Comparison of ENCODE assay signal across 8 cellular contexts in genomic region chr7:87934699-87935372, GRCh38. TPM values are rescaled to one million over a fixed set of nuclear protein-coding genes. Genes with fewer than 3 reads are reported as not detected.
DNase-seq lines count a peak whose midpoint lies in the region; ATAC-seq, FAIRE-seq and TF ChIP-seq lines count a peak whose summit lies in the region.

No MANE protein-coding gene starts in this region.

- DNase-seq in AML-193 (lab: John Stamatoyannopoulos, UW) (peak; percentile 10 to 25), GM18507 (ENCODE audit: extremely low spot score, insufficient read length, low read depth) (no peak), NB4 (ENCODE audit: low read depth) (peak; percentile 21), foreskin keratinocyte (peak in 1 of 2 donors; percentile 22), neuronal stem cell (ENCODE audit: low spot score) (peak; percentile 17)
- DNase-seq in activated T-cell treated with anti-CD3 and anti-CD28 coated beads, Interleukin-2, amount 50 U/mL, for 24 hours: peak; percentile 54

- H3K4me3 Mint-ChIP-seq in activated T-cell treated with anti-CD3 and anti-CD28 coated beads, Interleukin-2, amount 50 U/mL, for 24 hours: peak overlapping the region; percentile 82

- H3K9me3 Mint-ChIP-seq in activated T-cell treated with anti-CD3 and anti-CD28 coated beads, Interleukin-2, amount 50 U/mL, for 24 hours: no peaks in the 10 kb centered on the region

- no peak overlapping the region for H2BK120ac ChIP-seq in neuronal stem cell (ENCODE audit: low read depth, low read length)

- H3K23ac ChIP-seq in neuronal stem cell (ENCODE audit: low read depth, low read length, poor library complexity): no peak overlapping the region

- TF ChIP-seq CTCF in NB4 (IDR thresholded peaks at IDR 0.05; ENCODE audit: low read depth, low read length) (no peak), foreskin keratinocyte (conservative IDR thresholded peaks at IDR 0.05) (no peak)

- H3K36me3 Mint-ChIP-seq in activated T-cell treated with anti-CD3 and anti-CD28 coated beads, Interleukin-2, amount 50 U/mL, for 24 hours (ENCODE audit: low read depth): peaks cover 11% of the 10 kb centered on the region

- H4K91ac ChIP-seq in neuronal stem cell (ENCODE audit: low read depth, low read length, poor library complexity): no peak overlapping the region

- TF ChIP-seq POLR2A in NB4 (IDR thresholded peaks at IDR 0.05; ENCODE audit: extremely low read depth, insufficient read length): no peak

- no peak overlapping the region for H2BK15ac ChIP-seq in neuronal stem cell (ENCODE audit: low read length)

- H3K79me1 ChIP-seq in neuronal stem cell (ENCODE audit: low read depth, low read length): peaks cover 2% of the 10 kb centered on the region

- H3K9me3 ChIP-seq in neuronal stem cell (replicated peaks in 1 of 2; ENCODE audit: control insufficient read depth in 2 of 2, insufficient read depth in 1 of 2, low read depth in 1 of 2, low read length in 2 of 2): no peaks in the 10 kb centered on the region

- FAIRE-seq in GM18507 (lab: Jason Lieb, UNC): peak; percentile 24

- WGBS in neuronal stem cell (ENCODE audit: extremely low coverage in 2 of 2, insufficient read length in 2 of 2, insufficient replicate concordance in 1 of 2), 2 donors: no CpG with 5 or more reads among the region's 47 CpGs

- peak overlapping the region; percentile 99 for H2AFZ ChIP-seq in neuronal stem cell (ENCODE audit: low read length)

- peak overlapping the region; percentile 94 for H3K4me2 ChIP-seq in neuronal stem cell (ENCODE audit: insufficient read depth, low read length, poor library complexity, severe bottlenecking)

- ATAC-seq in foreskin keratinocyte (peak; percentile 36), HG03565 (IDR thresholded peaks at IDR 0.05; ENCODE audit: unreplicated experiment) (no peak), GM19467 (IDR thresholded peaks at IDR 0.05; ENCODE audit: unreplicated experiment) (no peak)

- peaks cover 4% of the 10 kb centered on the region for H3K27me3 Mint-ChIP-seq in activated T-cell treated with anti-CD3 and anti-CD28 coated beads, Interleukin-2, amount 50 U/mL, for 24 hours

- H3K4me3 ChIP-seq in NB4 (ENCODE audit: low read depth, low read length) (peak overlapping the region; percentile 71), neuronal stem cell (ENCODE audit: low read length in 2 of 2) (peak overlapping the region; percentile 90 to 95)

- peak overlapping the region; percentile 73 for H3K9ac ChIP-seq in neuronal stem cell (ENCODE audit: low read depth, low read length, poor library complexity)

- H3K27ac Mint-ChIP-seq in activated T-cell treated with anti-CD3 and anti-CD28 coated beads, Interleukin-2, amount 50 U/mL, for 24 hours: peak overlapping the region; percentile 78

- H3K14ac ChIP-seq in neuronal stem cell (ENCODE audit: low read length): no peak overlapping the region

- H3K27me3 ChIP-seq in foreskin keratinocyte (peaks cover 72% of the 10 kb centered on the region), neuronal stem cell (ENCODE audit: control insufficient read depth in 3 of 3, insufficient read depth in 3 of 3, low read depth in 1 of 3, low read length in 3 of 3) (peaks cover 0 to 6% (median 5%) of the 10 kb centered on the region in 3 experiments)

- no peaks in the 10 kb centered on the region for H3K4me1 ChIP-seq in foreskin keratinocyte
- H3K4me1 ChIP-seq in neuronal stem cell (ENCODE audit: control insufficient read depth in 2 of 2, insufficient read depth in 1 of 2, low read depth in 1 of 2, low read length in 2 of 2): peaks cover 0 to 5% of the 10 kb centered on the region in 2 donors

- H3K4ac ChIP-seq in neuronal stem cell (ENCODE audit: low read length): no peak overlapping the region

- peak overlapping the region; percentile 61 for H3K18ac ChIP-seq in neuronal stem cell (ENCODE audit: low read length)

- peaks cover 0 to 11% of the 10 kb centered on the region in 2 donors for H3K36me3 ChIP-seq in neuronal stem cell (replicated peaks in 1 of 2; ENCODE audit: control insufficient read depth in 2 of 2, insufficient read depth in 2 of 2, low read length in 2 of 2)

- H2BK5ac ChIP-seq in neuronal stem cell (ENCODE audit: low read length): no peak overlapping the region

- H3K4me1 Mint-ChIP-seq in activated T-cell treated with anti-CD3 and anti-CD28 coated beads, Interleukin-2, amount 50 U/mL, for 24 hours (ENCODE audit: low read depth): peaks cover 18% of the 10 kb centered on the region

- no peak overlapping the region for H2AK5ac ChIP-seq in neuronal stem cell (ENCODE audit: low read depth, low read length)

- H3K27ac ChIP-seq in foreskin keratinocyte (no peak overlapping the region), neuronal stem cell (replicated peaks; ENCODE audit: low read length) (no peak overlapping the region)

- H2BK12ac ChIP-seq in neuronal stem cell (ENCODE audit: low read length): no peak overlapping the region

- H4K8ac ChIP-seq in neuronal stem cell (ENCODE audit: low read depth, low read length): no peak overlapping the region

RNA-seq across cellular contexts. Expression of gene ADAM22, which starts 0.8 kb away (rescaled TPM):
- total RNA-seq in foreskin keratinocyte: 0.07 and 0.21 TPM in 2 replicates
- polyA plus RNA-seq in foreskin keratinocyte: 0.01 and 0.08 TPM in 2 replicates
- 5.2 TPM for polyA plus RNA-seq in neuronal stem cell (2013, experiment 1 of 2)
- polyA plus RNA-seq in neuronal stem cell (2013, experiment 2 of 2): 5.2 TPM

RNA-seq across cellular contexts. Expression of gene DBF4, which starts 58.5 kb away (rescaled TPM):
- 35.3 and 44.1 TPM in 2 replicates for total RNA-seq in foreskin keratinocyte
- polyA plus RNA-seq in foreskin keratinocyte: 12.7 and 17.9 TPM in 2 replicates
- 61.0 TPM for polyA plus RNA-seq in neuronal stem cell (2013, experiment 1 of 2)
- 71.3 TPM for polyA plus RNA-seq in neuronal stem cell (2013, experiment 2 of 2)

RNA-seq across cellular contexts. Expression of gene SLC25A40, which starts 58.7 kb away (rescaled TPM):
- total RNA-seq in foreskin keratinocyte: 11.4 and 12.7 TPM in 2 replicates
- polyA plus RNA-seq in foreskin keratinocyte: 3.4 and 4.5 TPM in 2 replicates
- polyA plus RNA-seq in neuronal stem cell (2013, experiment 1 of 2): 21.9 TPM
- polyA plus RNA-seq in neuronal stem cell (2013, experiment 2 of 2): 16.1 TPM
